Comparison of ENCODE assay signal across 10 cellular contexts in the genomic region with DNA sequence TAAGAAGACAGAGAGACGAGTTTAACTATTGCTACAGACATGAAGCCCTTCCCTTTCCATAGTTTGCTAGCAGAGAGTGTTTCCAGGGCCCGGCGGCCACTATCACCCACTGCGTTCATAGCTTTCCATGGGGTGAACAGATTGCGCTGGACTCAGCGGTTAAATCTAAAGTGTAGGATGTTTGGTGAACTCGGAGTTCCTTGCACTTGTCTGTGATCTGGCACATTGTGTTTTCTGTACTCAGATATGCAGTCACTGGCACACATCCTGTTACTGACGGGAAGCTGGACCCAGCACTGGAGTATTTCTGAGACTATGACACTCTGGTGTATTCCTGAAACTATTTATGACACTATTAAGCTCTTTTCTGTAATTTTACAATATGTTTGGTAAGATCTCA. TPM values are rescaled to one million over a fixed set of nuclear protein-coding genes. Genes with fewer than 3 reads are reported as not detected.
A peak's percentile ranks its signal among the peaks of the same experiment; 100 is the strongest.
DNase-seq lines count a peak whose midpoint lies in the region; ATAC-seq and TF ChIP-seq lines count a peak whose summit lies in the region.
"Had no signal": no experiment of that assay in that cellular context is flagged by ENCODE, and none has a peak within 500 bp of the region (broad histone marks: within the 10 kb centered on the region; RNA-seq: fewer than 3 reads in every experiment).

No MANE protein-coding gene starts in this region.

- H3K27me3 ChIP-seq in cardiac muscle cell: no peaks in the 10 kb centered on the region
- no peaks in the 10 kb centered on the region for H3K27me3 ChIP-seq in uterus

- H3K9me3 ChIP-seq in cardiac muscle cell (ENCODE audit: low read depth) (no peaks in the 10 kb centered on the region), uterus (no peaks in the 10 kb centered on the region)

- H3K4me3 ChIP-seq in cardiac muscle cell (no peak overlapping the region), uterus (no peak overlapping the region)

- intact Hi-C loops in sciatic nerve (cut with DNase I): no loop called here
- intact Hi-C loops in uterus (cut with DNase I; ENCODE audit: low total_unique reads): no loop called here

- H3K36me3 Mint-ChIP-seq in activated naive CD4-positive, alpha-beta T cell treated with anti-CD3 and anti-CD28 coated beads, Interleukin-2, amount 50 U/mL, for 72 hours: peaks cover 8 to 62% of the 10 kb centered on the region in 2 donors

- H3K9me3 Mint-ChIP-seq in activated naive CD4-positive, alpha-beta T cell treated with anti-CD3 and anti-CD28 coated beads, Interleukin-2, amount 50 U/mL, for 72 hours: peaks cover 8 to 13% of the 10 kb centered on the region in 2 donors

- H3K36me3 ChIP-seq in cardiac muscle cell (no peaks in the 10 kb centered on the region), uterus (no peaks in the 10 kb centered on the region)

- H3K27ac ChIP-seq in cardiac muscle cell: peak overlapping the region; percentile 62
- H3K27ac ChIP-seq in uterus: no peak overlapping the region
- H3K27ac ChIP-seq in substantia nigra (ENCODE audit: low read depth, low read length, poor library complexity, severe bottlenecking): no peak overlapping the region

- no peak for TF ChIP-seq POLR2A in uterus (IDR thresholded peaks at IDR 0.05)

- peaks cover 56% of the 10 kb centered on the region for H3K4me1 ChIP-seq in cardiac muscle cell (ENCODE audit: low read depth)
- H3K4me1 ChIP-seq in uterus: peaks cover 0 to 25% of the 10 kb centered on the region in 2 donors

- DNase-seq in GM03348 (ENCODE audit: low spot score) (peak; percentile 36), cardiac muscle cell (ENCODE audit: low read depth in 1 of 2, low spot score in 1 of 2) (peak in 1 of 2 donors; percentile 50), sciatic nerve (ENCODE audit: low spot score) (no peak), uterus (no peak), substantia nigra (lab: John Stamatoyannopoulos, UW) (no peak)
- DNase-seq in activated naive CD4-positive, alpha-beta T cell treated with anti-CD3 and anti-CD28 coated beads, Interleukin-2, amount 50 U/mL, for 72 hours (ENCODE audit: low spot score in 2 of 2): no peak
- DNase-seq: NCI-H2171 treated with DMSO at 0.1 percent for 48 hours had no signal

- no peak for ATAC-seq in activated naive CD4-positive, alpha-beta T cell treated with anti-CD3 and anti-CD28 coated beads, Interleukin-2, amount 50 U/mL, for 72 hours
- ATAC-seq in sciatic nerve (peak; percentile 30), HG03039 (IDR thresholded peaks at IDR 0.05; ENCODE audit: unreplicated experiment) (no peak), HG02763 (IDR thresholded peaks at IDR 0.05; ENCODE audit: unreplicated experiment) (no peak)

- TF ChIP-seq CTCF in cardiac muscle cell (IDR thresholded peaks at IDR 0.05; ENCODE audit: low read depth, low read length) (no peak), uterus (IDR thresholded peaks at IDR 0.05) (no peak)

- peak overlapping the region; percentile 87 to 88 for H3K27ac Mint-ChIP-seq in activated naive CD4-positive, alpha-beta T cell treated with anti-CD3 and anti-CD28 coated beads, Interleukin-2, amount 50 U/mL, for 72 hours

RNA-seq across cellular contexts. Expression of a gene that starts 13.9 kb away (rescaled TPM):
- 100 to 1,000 TPM in 1 of 2 donors, 10 to 100 TPM in 1; 64.1 to 158 TPM for total RNA-seq in activated naive CD4-positive, alpha-beta T cell treated with anti-CD3 and anti-CD28 coated beads, Interleukin-2, amount 50 U/mL, for 72 hours
- total RNA-seq in cardiac muscle cell (361 and 474 TPM in 2 replicates), sciatic nerve (317 TPM), uterus (100 to 1,000 TPM in 3 of 4 donors, 10 to 100 TPM in 1; 81.9 to 329 (median 202) TPM)
- 467 and 575 TPM in 2 replicates for polyA plus RNA-seq in cardiac muscle cell

RNA-seq across cellular contexts. Expression of a gene that starts 46.8 kb away (rescaled TPM):
- total RNA-seq in activated naive CD4-positive, alpha-beta T cell treated with anti-CD3 and anti-CD28 coated beads, Interleukin-2, amount 50 U/mL, for 72 hours: under 1 TPM in 1 of 2 donors, not detected in 1; 0.51 TPM
- not detected in 2 replicates for total RNA-seq in cardiac muscle cell
- polyA plus RNA-seq in cardiac muscle cell: not detected in 2 replicates
- total RNA-seq in sciatic nerve: 4.0 TPM
- total RNA-seq in uterus: under 1 TPM in 1 of 4 donors, not detected in 3; 0.76 TPM
- total RNA-seq: HT1080 had no signal
